15 cellular contexts compared by ENCODE assay signal in genomic region chr10:70324951-70325781, GRCh38. TPM values are rescaled to one million over a fixed set of nuclear protein-coding genes. Genes with fewer than 3 reads are reported as not detected.
DNase-seq lines count a peak whose midpoint lies in the region; ATAC-seq and TF ChIP-seq lines count a peak whose summit lies in the region.
"Had no signal": no experiment of that assay in that cellular context is flagged by ENCODE, and none has a peak within 500 bp of the region (broad histone marks: within the 10 kb centered on the region; RNA-seq: fewer than 3 reads in every experiment).

No MANE protein-coding gene starts in this region.

- H3K36me3 ChIP-seq in OCI-LY7 (ENCODE audit: insufficient read depth, low read length) = no peaks in the 10 kb centered on the region
- H3K36me3 ChIP-seq in heart left ventricle = peaks cover 0 to 3% (median 0%) of the 10 kb centered on the region in 9 donors
- H3K36me3 ChIP-seq in skeletal muscle tissue (ENCODE audit: control insufficient read depth in 3 of 3, insufficient read depth in 3 of 3, low read length in 3 of 3) = peaks cover 11 to 15% (median 12%) of the 10 kb centered on the region in 3 donors
- H3K36me3 ChIP-seq: lower lobe of right lung, neutrophil, tibial artery had no signal

- H3K4me3 ChIP-seq in OCI-LY7 (ENCODE audit: low read depth, low read length, poor library complexity, severe bottlenecking) (peak overlapping the region; percentile 24), heart left ventricle (no peak overlapping the region), skeletal muscle tissue (ENCODE audit: low read length in 3 of 3) (peak overlapping the region in 2 of 3 donors; percentile 32 to 54)
- H3K4me3 ChIP-seq: esophagus muscularis mucosa, lower lobe of right lung, tibial artery had no signal

- H3K9me3 ChIP-seq in OCI-LY7 (ENCODE audit: low read length) (no peaks in the 10 kb centered on the region), heart left ventricle (no peaks in the 10 kb centered on the region), skeletal muscle tissue (ENCODE audit: control insufficient read depth in 3 of 3, low read length in 3 of 3) (no peaks in the 10 kb centered on the region)
- H3K9me3 ChIP-seq: esophagus muscularis mucosa, lower lobe of right lung, neutrophil, tibial artery had no signal

- no peak for ATAC-seq in activated CD8-positive, alpha-beta memory T cell treated with anti-CD3 and anti-CD28 coated beads, Interleukin-2, amount 10 ng/mL, durations not matched to agents 7 days and 5 days
- ATAC-seq in heart left ventricle (peak in 1 of 4 donors; percentile 11), HG03354 (IDR thresholded peaks at IDR 0.05; ENCODE audit: poor library complexity, severe bottlenecking, unreplicated experiment) (no peak), GM18517 (IDR thresholded peaks at IDR 0.05; ENCODE audit: unreplicated experiment) (no peak)

- 65 to 82% (median 71%) methylated on average over 5 to 10 of the region's 10 CpGs for WGBS in heart left ventricle, 4 donors

- TF ChIP-seq CTCF in OCI-LY7 (conservative IDR thresholded peaks at IDR 0.05; ENCODE audit: low read length) = no peak
- TF ChIP-seq CTCF in heart left ventricle (IDR thresholded peaks at IDR 0.05) = no peak

- POLR2A ChIA-PET in OCI-LY7 (lab: Charles Lee) = interaction anchor here (0.7 to 1.3 kb wide), 5 partner anchors 9 to 968 kb away, joined by 3 to 5 read pairs (median 4); no protein-coding TSS in a partner anchor

- no peaks in the 10 kb centered on the region for H3K9me2 ChIP-seq in OCI-LY7 (ENCODE audit: insufficient read depth, low read length)

- peaks cover 79% of the 10 kb centered on the region for H3K4me1 ChIP-seq in OCI-LY7 (ENCODE audit: insufficient read depth, low read length, poor library complexity, severe bottlenecking)
- H3K4me1 ChIP-seq in heart left ventricle = peaks cover 0 to 48% (median 24%) of the 10 kb centered on the region in 12 donors
- peaks cover 29 to 65% (median 52%) of the 10 kb centered on the region in 3 donors for H3K4me1 ChIP-seq in skeletal muscle tissue (ENCODE audit: control insufficient read depth in 3 of 3, insufficient read depth in 3 of 3, low read length in 3 of 3)
- H3K4me1 ChIP-seq: lower lobe of right lung had no signal

- H2AFZ ChIP-seq in OCI-LY7 (ENCODE audit: low read length) = peak overlapping the region; percentile 31; the same call in 1 of the 2 replicates

- intact Hi-C loops in OCI-LY7 (cut with micrococcal nuclease; ENCODE audit: unreplicated experiment) (loop anchor here (2.0 kb wide), 1 partner anchor 32 kb away; no protein-coding TSS in a partner anchor), heart left ventricle (cut with DNase I) (loop anchor here in 1 of 10 donors (10.0 kb wide), 1 partner anchor 50 kb away; no protein-coding TSS in a partner anchor)

- peak overlapping the region; percentile 16 to 71 (median 25) for H3K9ac ChIP-seq in skeletal muscle tissue (ENCODE audit: low read depth in 1 of 3, low read length in 3 of 3)

- CTCF ChIA-PET in activated CD8-positive, alpha-beta memory T cell treated with anti-CD3 and anti-CD28 coated beads, Interleukin-2, amount 10 ng/mL, durations not matched to agents 7 days and 5 days (lab: Charles Lee) = interaction anchor here (1.0 to 3.9 kb wide), 7 partner anchors 10 to 104 kb away, joined by 3 to 18 read pairs (median 4); no protein-coding TSS in a partner anchor
- CTCF ChIA-PET in OCI-LY7 (lab: Charles Lee; ENCODE audit: unreplicated experiment) = interaction anchor here (0.8 kb wide), 1 partner anchor 81 kb away, joined by 3 read pairs; no protein-coding TSS in a partner anchor

- H3K27me3 ChIP-seq in heart left ventricle (peaks cover 0 to 13% (median 0%) of the 10 kb centered on the region in 9 donors), skeletal muscle tissue (ENCODE audit: control insufficient read depth in 3 of 3, insufficient read depth in 3 of 3, low read length in 3 of 3) (no peaks in the 10 kb centered on the region)
- H3K27me3 ChIP-seq: esophagus muscularis mucosa, tibial artery had no signal

- H3K27ac Mint-ChIP-seq in activated CD8-positive, alpha-beta memory T cell treated with anti-CD3 and anti-CD28 coated beads, Interleukin-2, amount 10 ng/mL, durations not matched to agents 7 days and 5 days = peak overlapping the region; percentile 89

- no peaks in the 10 kb centered on the region for H3K79me2 ChIP-seq in OCI-LY7 (ENCODE audit: insufficient read depth, low read depth, low read length)

- H3K27ac ChIP-seq in OCI-LY7 (ENCODE audit: low read depth, low read length, poor library complexity, severe bottlenecking) (peak overlapping the region; percentile 75), heart left ventricle (peak overlapping the region in 9 of 12 donors; percentile 15 to 80 (median 39)), skeletal muscle tissue (ENCODE audit: low read depth, low read length) (peak overlapping the region; percentile 72)
- H3K27ac ChIP-seq: esophagus muscularis mucosa, lower lobe of right lung, neutrophil, tibial artery had no signal

- no peak for TF ChIP-seq POLR2A in heart left ventricle (IDR thresholded peaks at IDR 0.05)

- no peaks in the 10 kb centered on the region for H3K36me3 Mint-ChIP-seq in activated CD8-positive, alpha-beta memory T cell treated with anti-CD3 and anti-CD28 coated beads, Interleukin-2, amount 10 ng/mL, durations not matched to agents 7 days and 5 days

- no peak for DNase-seq in activated CD8-positive, alpha-beta memory T cell treated with anti-CD3 and anti-CD28 coated beads, Interleukin-2, amount 10 ng/mL, durations not matched to agents 7 days and 5 days
- no peak for DNase-seq in activated CD8-positive, alpha-beta memory T cell treated with anti-CD3 and anti-CD28 coated beads, Interleukin-2, amount 50 U/mL, for 4 hours
- DNase-seq in OCI-LY7 (ENCODE audit: low spot score) = no peak
- no peak for DNase-seq in heart left ventricle
- DNase-seq in NCI-H2107 treated with DMSO at 0.1 percent for 48 hours (lab: John Stamatoyannopoulos, UW; ENCODE audit: unreplicated experiment) = no peak
- DNase-seq: hypothalamus, lower lobe of right lung, NCI-H1930, NCI-H82 had no signal

- H3K4me3 Mint-ChIP-seq in activated CD8-positive, alpha-beta memory T cell treated with anti-CD3 and anti-CD28 coated beads, Interleukin-2, amount 10 ng/mL, durations not matched to agents 7 days and 5 days = no peak overlapping the region

- H3K4me2 ChIP-seq in OCI-LY7 (ENCODE audit: low read length) = peak overlapping the region; percentile 67

- no peaks in the 10 kb centered on the region for H3K27me3 Mint-ChIP-seq in activated CD8-positive, alpha-beta memory T cell treated with anti-CD3 and anti-CD28 coated beads, Interleukin-2, amount 10 ng/mL, durations not matched to agents 7 days and 5 days

- BruUV-seq in OCI-LY7 (replicated peaks; lab: Mats Ljungman, UMichigan) = no TSS peak

- H3K4me1 Mint-ChIP-seq in activated CD8-positive, alpha-beta memory T cell treated with anti-CD3 and anti-CD28 coated beads, Interleukin-2, amount 10 ng/mL, durations not matched to agents 7 days and 5 days = peaks cover 44% of the 10 kb centered on the region

- no peaks in the 10 kb centered on the region for H3K9me3 Mint-ChIP-seq in activated CD8-positive, alpha-beta memory T cell treated with anti-CD3 and anti-CD28 coated beads, Interleukin-2, amount 10 ng/mL, durations not matched to agents 7 days and 5 days (ENCODE audit: low read depth)

- H4K20me1 ChIP-seq in OCI-LY7 (ENCODE audit: insufficient read depth, low read length) = no peaks in the 10 kb centered on the region

RNA-seq across cellular contexts. Expression of gene NPFFR1, which starts 41.4 kb away (rescaled TPM):
- not detected for total RNA-seq in activated CD8-positive, alpha-beta memory T cell treated with anti-CD3 and anti-CD28 coated beads, Interleukin-2, amount 10 ng/mL, durations not matched to agents 7 days and 5 days
- total RNA-seq in OCI-LY7 (2014; rRNA removed; shearing (Covaris generic)) = not detected in 2 replicates
- total RNA-seq in OCI-LY7 (2022) = not detected in 2 replicates
- under 1 TPM in 1 of 9 donors, not detected in 8; 0.52 TPM for total RNA-seq in heart left ventricle
- not detected for polyA plus RNA-seq in heart left ventricle
- total RNA-seq in skeletal muscle tissue = under 0.01 TPM
- total RNA-seq: esophagus muscularis mucosa had no signal

RNA-seq across cellular contexts. Expression of gene LRRC20, which starts 57.3 kb away (rescaled TPM):
- 10 to 100 TPM; 14.9 to 18.2 TPM for total RNA-seq in activated CD8-positive, alpha-beta memory T cell treated with anti-CD3 and anti-CD28 coated beads, Interleukin-2, amount 10 ng/mL, durations not matched to agents 7 days and 5 days
- total RNA-seq in OCI-LY7 (2014; rRNA removed; shearing (Covaris generic)) = 5.8 and 6.1 TPM in 2 replicates
- 12.2 and 12.8 TPM in 2 replicates for total RNA-seq in OCI-LY7 (2022)
- 10 to 100 TPM; 32.7 to 92.2 (median 60.2) TPM for total RNA-seq in heart left ventricle
- 10 to 100 TPM; 24.8 to 28.4 TPM for polyA plus RNA-seq in heart left ventricle
- total RNA-seq in skeletal muscle tissue = 10.4 TPM

Comparison
In these comparisons a context has a peak if more than half of its experiments do, and no peak if none do; other contexts are left out.
1. H3K4me3 ChIP-seq: peak in OCI-LY7 (single experiment) and skeletal muscle tissue (2 of 3); none in heart left ventricle (0 of 12).
2. Peak in every context shown above with its lines, with median percentiles within 50 percentile points of each other: H3K27ac ChIP-seq.